Comparison of ENCODE assay signal across 23 cellular contexts in genomic region chr5:84986688-84987087, GRCh38.
"Had no signal": no experiment of that assay in that cellular context is flagged by ENCODE, and none has a peak within 500 bp of the region (broad histone marks: within the 10 kb centered on the region; RNA-seq: fewer than 3 reads in every experiment).

No MANE protein-coding gene starts in this region.

- H3K27me3 ChIP-seq: MG63, SJSA1 had no signal

- H3K4me1 ChIP-seq: SJSA1 had no signal

- DNase-seq: IMR-90, Karpas-422, KG1, MG63, NCI-H1092, NCI-H1105 treated with DMSO at 0.1 percent for 48 hours, NCI-H1417 treated with DMSO at 0.1 percent for 48 hours, NCI-H146, NCI-H1694 treated with DMSO at 0.1 percent for 48 hours, NCI-H1930, NCI-H2081, NCI-H2107, NCI-H2227 treated with DMSO at 0.1 percent for 48 hours, NCI-H524, NCI-H526 treated with DMSO at 0.1 percent for 48 hours, NCI-H748 treated with DMSO at 0.1 percent for 48 hours, SHP77 treated with DMSO at 0.1 percent for 48 hours had no signal

- H3K9me3 ChIP-seq: MG63, SJSA1 had no signal

- H3K27ac ChIP-seq: RWPE1, SJSA1, SK-N-MC had no signal

- H3K4me3 ChIP-seq: MG63, SJSA1, SK-N-MC had no signal

- FAIRE-seq: HepG2 had no signal

- ATAC-seq: HepG2, Panc1, Right ventricle myocardium inferior had no signal

- H3K36me3 ChIP-seq: MG63, SJSA1 had no signal
